8 cellular contexts compared by ENCODE assay signal in the genomic region with DNA sequence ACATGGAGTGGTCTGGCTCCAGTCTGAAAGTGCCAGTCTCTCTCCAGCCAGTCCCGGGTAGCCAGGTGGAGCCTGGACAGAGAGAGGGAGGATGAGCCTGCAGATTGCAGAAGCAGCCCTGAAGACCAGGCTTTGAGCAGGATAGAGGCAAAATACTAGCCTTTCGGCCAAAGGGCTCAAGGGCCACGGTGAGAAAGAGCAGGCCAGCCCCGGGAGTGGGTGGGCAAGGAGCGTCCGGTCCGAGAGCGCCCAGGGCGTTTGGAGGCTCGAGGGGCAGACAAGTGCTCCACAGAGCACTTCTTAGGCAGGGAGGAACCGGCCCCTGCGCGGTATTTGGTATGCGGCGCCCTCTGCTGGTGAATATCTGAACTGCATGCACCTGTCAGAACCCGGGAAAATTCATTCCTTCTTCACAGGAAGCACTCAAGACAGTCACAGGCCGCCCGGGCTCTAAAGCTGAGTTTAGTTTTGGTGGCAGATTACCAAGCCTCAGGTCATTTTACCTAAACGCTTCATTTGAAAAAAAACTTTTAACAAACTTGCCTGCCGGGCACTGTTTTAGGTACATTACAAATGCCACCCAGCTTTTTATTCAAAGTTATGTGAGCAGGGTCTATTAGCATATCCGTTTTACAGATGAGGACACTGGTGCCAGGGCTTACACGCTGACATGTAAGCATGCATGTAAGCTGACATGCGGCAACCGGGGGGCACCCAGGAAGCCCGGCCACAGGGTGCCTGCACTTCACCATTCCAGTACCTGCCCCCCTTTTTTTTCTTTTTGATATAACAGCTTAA. TPM values are rescaled to one million over a fixed set of nuclear protein-coding genes. Genes with fewer than 3 reads are reported as not detected.
A peak's percentile ranks its signal among the peaks of the same experiment; 100 is the strongest.
DNase-seq lines count a peak whose midpoint lies in the region; ATAC-seq and TF ChIP-seq lines count a peak whose summit lies in the region.

No MANE protein-coding gene starts in this region.

- TF ChIP-seq RAD21 in liver (IDR thresholded peaks at IDR 0.05): peak; percentile 85 to 88

- peaks cover 8% of the 10 kb centered on the region for H3K36me3 Mint-ChIP-seq in chondrocyte (ENCODE audit: low read depth)

- H3K9me3 Mint-ChIP-seq in chondrocyte (ENCODE audit: low read depth): peaks cover 31% of the 10 kb centered on the region

- WGBS in liver: 14% methylated on average over 25 of the region's 25 CpGs

- H3K27ac Mint-ChIP-seq in chondrocyte (ENCODE audit: unreplicated experiment): no peak overlapping the region

- H3K4me1 Mint-ChIP-seq in chondrocyte (ENCODE audit: low read depth): no peaks in the 10 kb centered on the region

- no peak overlapping the region for H3K9ac ChIP-seq in liver (ENCODE audit: low read depth in 1 of 2, low read length in 2 of 2)

- no peak overlapping the region for H3K4me3 ChIP-seq in GM12864 (ENCODE audit: low read depth, low read length)
- no peak overlapping the region for H3K4me3 ChIP-seq in liver (ENCODE audit: low read depth in 1 of 3, low read length in 3 of 3)

- no peak overlapping the region for H3K4me3 Mint-ChIP-seq in chondrocyte (ENCODE audit: unreplicated experiment)

- no peaks in the 10 kb centered on the region for H3K27me3 ChIP-seq in liver (ENCODE audit: control insufficient read depth in 4 of 4, insufficient read depth in 4 of 4, low read length in 3 of 4)

- H3K36me3 ChIP-seq in liver (ENCODE audit: control insufficient read depth in 4 of 4, insufficient read depth in 3 of 4, low read depth in 1 of 4, low read length in 3 of 4): no peaks in the 10 kb centered on the region

- peaks cover 13% of the 10 kb centered on the region for H3K27me3 Mint-ChIP-seq in chondrocyte (ENCODE audit: low read depth)

- peaks cover 0 to 3% (median 2%) of the 10 kb centered on the region in 4 donors for H3K4me1 ChIP-seq in liver (ENCODE audit: control insufficient read depth in 4 of 4, insufficient read depth in 4 of 4, low read length in 3 of 4)

- peak; percentile 24 for DNase-seq in GM12864 (ENCODE audit: low read depth)
- peak; percentile 49 for DNase-seq in NCI-H345 treated with DMSO at 0.1 percent for 48 hours (lab: John Stamatoyannopoulos, UW; ENCODE audit: unreplicated experiment)
- DNase-seq in activated CD4-positive, alpha-beta T cell treated with anti-CD3 and anti-CD28 coated beads for 1 hour: peak; percentile 43
- no peak for DNase-seq in chondrocyte (ENCODE audit: low spot score)
- peak; percentile 37 for DNase-seq in stimulated activated CD8-positive, alpha-beta memory T cell treated with anti-CD3 and anti-CD28 coated beads, Interleukin-12 subunit alpha, Interleukin-12 subunit beta, amount 100 ng/mL, for 24 hours (ENCODE audit: extremely low read depth)

- H3K9me3 ChIP-seq in liver (ENCODE audit: control insufficient read depth in 4 of 4, low read length in 3 of 4): peaks cover 13 to 23% (median 15%) of the 10 kb centered on the region in 4 donors

- peak; percentile 79 for ATAC-seq in HG03066 (IDR thresholded peaks at IDR 0.05; ENCODE audit: low read depth, unreplicated experiment)
- ATAC-seq in HG03039 (IDR thresholded peaks at IDR 0.05; ENCODE audit: unreplicated experiment): no peak

- no peak overlapping the region for H3K27ac ChIP-seq in liver (ENCODE audit: low read depth in 1 of 2, low read length in 2 of 2)

- TF ChIP-seq CTCF in GM12864 (IDR thresholded peaks at IDR 0.05; ENCODE audit: low read depth, low read length, missing control alignments) (peak; percentile 89), chondrocyte (IDR thresholded peaks at IDR 0.05) (peak; percentile 97), liver (IDR thresholded peaks at IDR 0.05; ENCODE audit: low read depth, low read length, missing input control) (peak; percentile 96)

TF ChIP-seq in liver, 16 proteins besides CTCF, POLR2A, EP300 and RAD21:
- no peak for TF ChIP-seq JUND (IDR thresholded peaks at IDR 0.05)
- TF ChIP-seq GABPA (IDR thresholded peaks at IDR 0.05 in 1 of 2, conservative IDR thresholded peaks at IDR 0.05 in 1 of 2): no peak
- TF ChIP-seq, protein P1, sequence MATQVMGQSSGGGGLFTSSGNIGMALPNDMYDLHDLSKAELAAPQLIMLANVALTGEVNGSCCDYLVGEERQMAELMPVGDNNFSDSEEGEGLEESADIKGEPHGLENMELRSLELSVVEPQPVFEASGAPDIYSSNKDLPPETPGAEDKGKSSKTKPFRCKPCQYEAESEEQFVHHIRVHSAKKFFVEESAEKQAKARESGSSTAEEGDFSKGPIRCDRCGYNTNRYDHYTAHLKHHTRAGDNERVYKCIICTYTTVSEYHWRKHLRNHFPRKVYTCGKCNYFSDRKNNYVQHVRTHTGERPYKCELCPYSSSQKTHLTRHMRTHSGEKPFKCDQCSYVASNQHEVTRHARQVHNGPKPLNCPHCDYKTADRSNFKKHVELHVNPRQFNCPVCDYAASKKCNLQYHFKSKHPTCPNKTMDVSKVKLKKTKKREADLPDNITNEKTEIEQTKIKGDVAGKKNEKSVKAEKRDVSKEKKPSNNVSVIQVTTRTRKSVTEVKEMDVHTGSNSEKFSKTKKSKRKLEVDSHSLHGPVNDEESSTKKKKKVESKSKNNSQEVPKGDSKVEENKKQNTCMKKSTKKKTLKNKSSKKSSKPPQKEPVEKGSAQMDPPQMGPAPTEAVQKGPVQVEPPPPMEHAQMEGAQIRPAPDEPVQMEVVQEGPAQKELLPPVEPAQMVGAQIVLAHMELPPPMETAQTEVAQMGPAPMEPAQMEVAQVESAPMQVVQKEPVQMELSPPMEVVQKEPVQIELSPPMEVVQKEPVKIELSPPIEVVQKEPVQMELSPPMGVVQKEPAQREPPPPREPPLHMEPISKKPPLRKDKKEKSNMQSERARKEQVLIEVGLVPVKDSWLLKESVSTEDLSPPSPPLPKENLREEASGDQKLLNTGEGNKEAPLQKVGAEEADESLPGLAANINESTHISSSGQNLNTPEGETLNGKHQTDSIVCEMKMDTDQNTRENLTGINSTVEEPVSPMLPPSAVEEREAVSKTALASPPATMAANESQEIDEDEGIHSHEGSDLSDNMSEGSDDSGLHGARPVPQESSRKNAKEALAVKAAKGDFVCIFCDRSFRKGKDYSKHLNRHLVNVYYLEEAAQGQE (IDR thresholded peaks at IDR 0.05): no peak
- TF ChIP-seq HNF4G (IDR thresholded peaks at IDR 0.05): no peak
- no peak for TF ChIP-seq TAF1 (conservative IDR thresholded peaks at IDR 0.05)
- no peak for TF ChIP-seq RXRA (IDR thresholded peaks at IDR 0.05)
- no peak for TF ChIP-seq FOXA2 (IDR thresholded peaks at IDR 0.05)
- TF ChIP-seq, protein P2, sequence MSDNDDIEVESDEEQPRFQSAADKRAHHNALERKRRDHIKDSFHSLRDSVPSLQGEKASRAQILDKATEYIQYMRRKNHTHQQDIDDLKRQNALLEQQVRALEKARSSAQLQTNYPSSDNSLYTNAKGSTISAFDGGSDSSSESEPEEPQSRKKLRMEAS (IDR thresholded peaks at IDR 0.05): no peak
- no peak for TF ChIP-seq HNF4A (conservative IDR thresholded peaks at IDR 0.05)
- no peak for TF ChIP-seq SP1 (IDR thresholded peaks at IDR 0.05)
- TF ChIP-seq, protein P3, sequence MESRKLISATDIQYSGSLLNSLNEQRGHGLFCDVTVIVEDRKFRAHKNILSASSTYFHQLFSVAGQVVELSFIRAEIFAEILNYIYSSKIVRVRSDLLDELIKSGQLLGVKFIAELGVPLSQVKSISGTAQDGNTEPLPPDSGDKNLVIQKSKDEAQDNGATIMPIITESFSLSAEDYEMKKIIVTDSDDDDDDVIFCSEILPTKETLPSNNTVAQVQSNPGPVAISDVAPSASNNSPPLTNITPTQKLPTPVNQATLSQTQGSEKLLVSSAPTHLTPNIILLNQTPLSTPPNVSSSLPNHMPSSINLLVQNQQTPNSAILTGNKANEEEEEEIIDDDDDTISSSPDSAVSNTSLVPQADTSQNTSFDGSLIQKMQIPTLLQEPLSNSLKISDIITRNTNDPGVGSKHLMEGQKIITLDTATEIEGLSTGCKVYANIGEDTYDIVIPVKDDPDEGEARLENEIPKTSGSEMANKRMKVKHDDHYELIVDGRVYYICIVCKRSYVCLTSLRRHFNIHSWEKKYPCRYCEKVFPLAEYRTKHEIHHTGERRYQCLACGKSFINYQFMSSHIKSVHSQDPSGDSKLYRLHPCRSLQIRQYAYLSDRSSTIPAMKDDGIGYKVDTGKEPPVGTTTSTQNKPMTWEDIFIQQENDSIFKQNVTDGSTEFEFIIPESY (IDR thresholded peaks at IDR 0.05): no peak
- TF ChIP-seq YY1 (IDR thresholded peaks at IDR 0.05): no peak
- no peak for TF ChIP-seq EGR1 (IDR thresholded peaks at IDR 0.05; ENCODE audit: low read depth in 2 of 2)
- TF ChIP-seq, protein P4, sequence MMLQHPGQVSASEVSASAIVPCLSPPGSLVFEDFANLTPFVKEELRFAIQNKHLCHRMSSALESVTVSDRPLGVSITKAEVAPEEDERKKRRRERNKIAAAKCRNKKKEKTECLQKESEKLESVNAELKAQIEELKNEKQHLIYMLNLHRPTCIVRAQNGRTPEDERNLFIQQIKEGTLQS (IDR thresholded peaks at IDR 0.05): no peak
- no peak for TF ChIP-seq FOXA1 (IDR thresholded peaks at IDR 0.05)
- no peak for TF ChIP-seq NR2F2 (IDR thresholded peaks at IDR 0.05)

RNA-seq across cellular contexts. Expression of a gene that starts 21.0 kb away (rescaled TPM):
- 78.6 to 97.6 TPM (median 79.3 TPM) in 3 replicates for total RNA-seq in chondrocyte
- 10 to 100 TPM; 47.3 to 89.9 TPM for total RNA-seq in liver
- 10 to 100 TPM; 79.7 to 89.9 TPM for polyA plus RNA-seq in liver
